14 cellular contexts compared by ENCODE assay signal in the genomic region with DNA sequence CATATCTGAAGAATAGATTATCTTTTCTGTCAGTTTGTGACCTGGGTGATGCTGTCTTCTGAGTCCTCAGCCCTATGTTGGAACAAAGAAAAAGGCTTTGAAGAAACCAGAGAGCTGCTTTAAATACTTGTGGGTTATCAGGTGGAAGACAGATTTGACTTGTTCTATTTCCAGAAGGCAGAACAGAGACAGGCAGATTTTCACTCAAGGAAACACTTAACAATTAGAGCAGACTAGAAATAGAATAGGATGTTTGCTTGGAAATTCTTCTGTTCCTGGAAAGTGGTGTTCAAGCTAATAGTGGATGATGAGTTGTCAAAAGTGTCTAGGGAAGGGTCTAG.
DNase-seq lines count a peak whose midpoint lies in the region; ATAC-seq, FAIRE-seq and TF ChIP-seq lines count a peak whose summit lies in the region.
"Had no signal": no experiment of that assay in that cellular context is flagged by ENCODE, and none has a peak within 500 bp of the region (broad histone marks: within the 10 kb centered on the region; RNA-seq: fewer than 3 reads in every experiment).

No MANE protein-coding gene starts in this region.

- CTCF ChIA-PET in GM12878 (lab: Yijun Ruan, JAX), result interaction anchor here (2.6 kb wide), 1 partner anchor 9 kb away, joined by 14 read pairs; no protein-coding TSS in a partner anchor
- CTCF ChIA-PET in WTC11 (lab: Charles Lee), result no interaction called here

- H4K20me1 ChIP-seq in GM12878 (ENCODE audit: control insufficient read depth, insufficient read depth) (no peaks in the 10 kb centered on the region), GM23248 (ENCODE audit: insufficient read depth) (peaks cover 3% of the 10 kb centered on the region)

- in situ Hi-C loops in GM12878 (cut with MboI) (no loop called here), GM23248 (cut with MboI) (no loop called here)

- TF ChIP-seq POLR2A in GM12878 (IDR thresholded peaks at IDR 0.05; ENCODE audit: low read depth, low read length), result no peak

- no peaks in the 10 kb centered on the region for H3K36me3 ChIP-seq in GM12878 (ENCODE audit: control insufficient read depth in 2 of 2, insufficient read depth in 2 of 2, low read length in 1 of 2)
- H3K36me3 ChIP-seq in GM23248 (ENCODE audit: low read depth), result no peaks in the 10 kb centered on the region

- DNase-seq in GM12878 (ENCODE audit: low read depth, low spot score) (no peak), GM23248 (no peak), WTC11 (ENCODE audit: low spot score) (no peak)
- no peak for DNase-seq in activated T-helper 1 cell treated with anti-CD3 and anti-CD28 coated beads, Interleukin-12 subunit alpha, Interleukin-12 subunit beta, Interleukin-2, Interleukin-4 antibody, amounts not matched to agents 30 ng/mL and 10 ng/mL and 1 ng/mL, durations not matched to agents 14 hours and 24 hours and 36 hours (ENCODE audit: low spot score)
- DNase-seq in activated naive CD4-positive, alpha-beta T cell treated with Interleukin-2 at 50 U/mL for 16 hours, result no peak
- DNase-seq: activated naive CD8-positive, alpha-beta T cell treated with anti-CD3 and anti-CD28 coated beads, Interleukin-2, amount 50 U/mL, for 24 hours; foreskin keratinocyte; NCI-H2227 treated with DMSO at 0.1 percent for 48 hours; T1000 had no signal

- TF ChIP-seq CTCF in GM12878 (IDR thresholded peaks at IDR 0.05 in 2 of 3, conservative IDR thresholded peaks at IDR 0.05 in 1 of 3; ENCODE audit: control insufficient read depth in 2 of 3, extremely low read depth in 1 of 3, insufficient read depth in 1 of 3, low read depth in 3 of 3, low read length in 3 of 3) (no peak), WTC11 (IDR thresholded peaks at IDR 0.05) (no peak)

- H3K4me3 ChIP-seq in GM12878 (no peak overlapping the region), GM23248 (no peak overlapping the region)

- H3K27me3 ChIP-seq in GM12878 (replicated peaks in 1 of 2; ENCODE audit: control insufficient read depth in 2 of 2, insufficient read depth in 2 of 2, low read length in 1 of 2) (no peaks in the 10 kb centered on the region), GM23248 (replicated peaks; ENCODE audit: insufficient read depth) (no peaks in the 10 kb centered on the region)
- H3K27me3 ChIP-seq: foreskin keratinocyte had no signal

- H3K9me3 ChIP-seq in GM12878 (replicated peaks; ENCODE audit: control insufficient read depth, insufficient read depth, low read length) (no peaks in the 10 kb centered on the region), GM23248 (ENCODE audit: low read depth) (no peaks in the 10 kb centered on the region)

- no peak overlapping the region for H3K4me3 Mint-ChIP-seq in activated T-helper 1 cell treated with anti-CD3 and anti-CD28 coated beads, Interleukin-12 subunit alpha, Interleukin-12 subunit beta, Interleukin-2, Interleukin-4 antibody, amounts not matched to agents 30 ng/mL and 10 ng/mL and 1 ng/mL, durations not matched to agents 14 hours and 24 hours and 36 hours
- H3K4me3 Mint-ChIP-seq in WTC11, result no peak overlapping the region
- H3K4me3 Mint-ChIP-seq: activated naive CD8-positive, alpha-beta T cell treated with anti-CD3 and anti-CD28 coated beads, Interleukin-2, amount 50 U/mL, for 24 hours; dendritic cell treated with granulocyte-macrophage colony-stimulating factor and Interleukin-4, amounts not matched to agents 40 ng/mL and 50 ng/mL, for 4 days had no signal

- peaks cover 16% of the 10 kb centered on the region for H3K4me1 ChIP-seq in GM12878 (ENCODE audit: control insufficient read depth, insufficient read depth, low read length)
- no peaks in the 10 kb centered on the region for H3K4me1 ChIP-seq in GM23248 (ENCODE audit: insufficient read depth)
- H3K4me1 ChIP-seq: foreskin keratinocyte had no signal

- H3F3A ChIP-seq in GM23248 (ENCODE audit: insufficient read depth), result no peaks in the 10 kb centered on the region

- H3K9me3 Mint-ChIP-seq in activated T-helper 1 cell treated with anti-CD3 and anti-CD28 coated beads, Interleukin-12 subunit alpha, Interleukin-12 subunit beta, Interleukin-2, Interleukin-4 antibody, amounts not matched to agents 30 ng/mL and 10 ng/mL and 1 ng/mL, durations not matched to agents 14 hours and 24 hours and 36 hours, result no peaks in the 10 kb centered on the region
- peaks cover 5% of the 10 kb centered on the region; the same call in 1 of the 2 replicates for H3K9me3 Mint-ChIP-seq in WTC11
- H3K9me3 Mint-ChIP-seq: dendritic cell treated with granulocyte-macrophage colony-stimulating factor and Interleukin-4, amounts not matched to agents 40 ng/mL and 50 ng/mL, for 4 days had no signal

- H3K4me2 ChIP-seq in GM12878 (ENCODE audit: control insufficient read depth, insufficient read depth) (peak overlapping the region; percentile 49), GM23248 (ENCODE audit: unreplicated experiment) (no peak overlapping the region)

- no peak overlapping the region for H2AFZ ChIP-seq in GM12878 (ENCODE audit: control insufficient read depth, low read depth, low read length)
- H2AFZ ChIP-seq in GM23248, result no peak overlapping the region

- H3K9me2 ChIP-seq in GM23248 (ENCODE audit: insufficient read depth), result no peaks in the 10 kb centered on the region

- SMC1A ChIA-PET in GM12878 (lab: Charles Lee; ENCODE audit: uncharacterized antibody, unreplicated experiment), result interaction anchor here (0.9 to 4.0 kb wide), 12 partner anchors 9 to 411 kb away, joined by 3 to 23 read pairs (median 4); no protein-coding TSS in a partner anchor

- no peaks in the 10 kb centered on the region for H3K36me3 Mint-ChIP-seq in activated T-helper 1 cell treated with anti-CD3 and anti-CD28 coated beads, Interleukin-12 subunit alpha, Interleukin-12 subunit beta, Interleukin-2, Interleukin-4 antibody, amounts not matched to agents 30 ng/mL and 10 ng/mL and 1 ng/mL, durations not matched to agents 14 hours and 24 hours and 36 hours (ENCODE audit: low read depth)
- no peaks in the 10 kb centered on the region for H3K36me3 Mint-ChIP-seq in WTC11

- no peak for TF ChIP-seq RAD21 in GM12878 (IDR thresholded peaks at IDR 0.05; ENCODE audit: insufficient read depth, low read depth, low read length)

- H3K79me2 ChIP-seq in GM12878 (ENCODE audit: control insufficient read depth, insufficient read depth, low read length), result no peaks in the 10 kb centered on the region; the same call in none of the 2 replicates
- H3K79me2 ChIP-seq in GM23248 (ENCODE audit: insufficient read depth), result peaks cover 33% of the 10 kb centered on the region; the same call in 1 of the 2 replicates

- no peaks in the 10 kb centered on the region for H3K4me1 Mint-ChIP-seq in activated T-helper 1 cell treated with anti-CD3 and anti-CD28 coated beads, Interleukin-12 subunit alpha, Interleukin-12 subunit beta, Interleukin-2, Interleukin-4 antibody, amounts not matched to agents 30 ng/mL and 10 ng/mL and 1 ng/mL, durations not matched to agents 14 hours and 24 hours and 36 hours (ENCODE audit: low read depth)
- peaks cover 26% of the 10 kb centered on the region for H3K4me1 Mint-ChIP-seq in WTC11

- no peak for TF ChIP-seq EP300 in GM12878 (IDR thresholded peaks at IDR 0.05; ENCODE audit: borderline replicate concordance in 1 of 2, control insufficient read depth in 1 of 2, low read depth in 2 of 2, low read length in 2 of 2)

- intact Hi-C loops in GM12878 (cut with micrococcal nuclease; ENCODE audit: unreplicated experiment), result no loop called here
- intact Hi-C loops in activated T-helper 1 cell treated with anti-CD3 and anti-CD28 coated beads, Interleukin-12 subunit alpha, Interleukin-12 subunit beta, Interleukin-2, Interleukin-4 antibody, amounts not matched to agents 30 ng/mL and 10 ng/mL and 1 ng/mL, durations not matched to agents 14 hours and 24 hours and 36 hours (cut with micrococcal nuclease), result no loop called here

- no peak overlapping the region for H3K27ac ChIP-seq in GM12878 (ENCODE audit: control insufficient read depth, insufficient read depth)
- no peak overlapping the region for H3K27ac ChIP-seq in GM23248
- H3K27ac ChIP-seq: foreskin keratinocyte, HL-60 had no signal

- H3K27me3 Mint-ChIP-seq in activated T-helper 1 cell treated with anti-CD3 and anti-CD28 coated beads, Interleukin-12 subunit alpha, Interleukin-12 subunit beta, Interleukin-2, Interleukin-4 antibody, amounts not matched to agents 30 ng/mL and 10 ng/mL and 1 ng/mL, durations not matched to agents 14 hours and 24 hours and 36 hours (ENCODE audit: insufficient read depth), result no peaks in the 10 kb centered on the region
- no peaks in the 10 kb centered on the region for H3K27me3 Mint-ChIP-seq in WTC11 (ENCODE audit: low read depth)
- H3K27me3 Mint-ChIP-seq: activated naive CD8-positive, alpha-beta T cell treated with anti-CD3 and anti-CD28 coated beads, Interleukin-2, amount 50 U/mL, for 24 hours; dendritic cell treated with granulocyte-macrophage colony-stimulating factor and Interleukin-4, amounts not matched to agents 40 ng/mL and 50 ng/mL, for 4 days had no signal

- peak; percentile 83 for FAIRE-seq in GM12878 (lab: Jason Lieb, UNC)

- no peak overlapping the region for H3K27ac Mint-ChIP-seq in activated T-helper 1 cell treated with anti-CD3 and anti-CD28 coated beads, Interleukin-12 subunit alpha, Interleukin-12 subunit beta, Interleukin-2, Interleukin-4 antibody, amounts not matched to agents 30 ng/mL and 10 ng/mL and 1 ng/mL, durations not matched to agents 14 hours and 24 hours and 36 hours
- H3K27ac Mint-ChIP-seq in WTC11, result no peak overlapping the region
- H3K27ac Mint-ChIP-seq: activated naive CD8-positive, alpha-beta T cell treated with anti-CD3 and anti-CD28 coated beads, Interleukin-2, amount 50 U/mL, for 24 hours; dendritic cell treated with granulocyte-macrophage colony-stimulating factor and Interleukin-4, amounts not matched to agents 40 ng/mL and 50 ng/mL, for 4 days had no signal

- no peak overlapping the region for H3K9ac ChIP-seq in GM12878 (ENCODE audit: control insufficient read depth, insufficient read depth, low read length)
- H3K9ac ChIP-seq in GM23248, result no peak overlapping the region

- BruUV-seq in GM12878 (replicated peaks; lab: Mats Ljungman, UMichigan), result no TSS peak

- POLR2A ChIA-PET in GM12878 (lab: Charles Lee), result interaction anchor here (1.1 kb wide), 2 partner anchors 8 to 27 kb away, joined by 3 to 4 read pairs; no protein-coding TSS in a partner anchor
- POLR2A ChIA-PET in WTC11 (lab: Charles Lee), result interaction anchor here (1.2 kb wide), 1 partner anchor 12 kb away, joined by 3 read pairs; no protein-coding TSS in a partner anchor

- ATAC-seq in GM18873 (IDR thresholded peaks at IDR 0.05; ENCODE audit: low FRiP score, unreplicated experiment) (peak; percentile 83), GM21576 (IDR thresholded peaks at IDR 0.05; ENCODE audit: unreplicated experiment) (peak; percentile 70), HG03066 (IDR thresholded peaks at IDR 0.05; ENCODE audit: low read depth, unreplicated experiment) (peak; percentile 81), GM12878 (peak; percentile 73), WTC11 (no peak)
- ATAC-seq: activated naive CD8-positive, alpha-beta T cell treated with anti-CD3 and anti-CD28 coated beads, Interleukin-2, amount 50 U/mL, for 24 hours had no signal

- RAD21 ChIA-PET in GM12878 (lab: Charles Lee; ENCODE audit: unreplicated experiment), result interaction anchor here (0.9 to 2.2 kb wide), 5 partner anchors 9 to 339 kb away, joined by 3 to 9 read pairs (median 5); no protein-coding TSS in a partner anchor

TF ChIP-seq in GM12878, 131 proteins besides CTCF, POLR2A, EP300 and RAD21 (continues in another document):
- TF ChIP-seq RUNX3 (IDR thresholded peaks at IDR 0.05; ENCODE audit: low read length), result peak; percentile 70

TF ChIP-seq in WTC11, 78 proteins besides CTCF, POLR2A, EP300 and RAD21 (continues in another document):
- TF ChIP-seq TCF7 (CRISPR knock-in tag; IDR thresholded peaks at IDR 0.05; ENCODE audit: low read depth), result no peak
